8 cellular contexts compared by ENCODE assay signal in genomic region chr7:100673942-100674431, GRCh38. TPM values are rescaled to one million over a fixed set of nuclear protein-coding genes. Genes with fewer than 3 reads are reported as not detected.
DNase-seq lines count a peak whose midpoint lies in the region; ATAC-seq and TF ChIP-seq lines count a peak whose summit lies in the region.

No MANE protein-coding gene starts in this region.

- peak overlapping the region; percentile 89 for H3K4me3 ChIP-seq in CD8-positive, alpha-beta T cell (ENCODE audit: low read depth, low read length)
- peak overlapping the region; percentile 86 for H3K4me3 ChIP-seq in HFF-Myc (replicated peaks; ENCODE audit: low read depth, low read length)
- peak overlapping the region; percentile 91 for H3K4me3 ChIP-seq in SJSA1
- H3K4me3 ChIP-seq in mammary epithelial cell (replicated peaks in 1 of 3; ENCODE audit: insufficient read depth in 1 of 3, low read depth in 2 of 3, low read length in 3 of 3), result peak overlapping the region; percentile 82 to 93 (median 84)

- intact Hi-C loops in CD8-positive, alpha-beta T cell (cut with DNase I, micrococcal nuclease), result loop anchor here (1.0 to 5.0 kb wide), 12 partner anchors 17 to 572 kb away; partner anchors contain the start of genes MOSPD3 (in 2 of the 2), ACTL6B (in 1 of the 2), AGFG2 (in 1 of the 2) and AP4M1 (in 1 of the 2)
- intact Hi-C loops in mammary epithelial cell (cut with micrococcal nuclease), result loop anchor here (5.0 kb wide), 3 partner anchors 62 to 197 kb away; partner anchors contain the start of genes MOSPD3 and TSC22D4
- intact Hi-C loops in left colon (cut with DNase I, micrococcal nuclease), result no loop called here

- no TSS peak for BruUV-seq in mammary epithelial cell (replicated peaks; lab: Mats Ljungman, UMichigan)

- H3K9me3 ChIP-seq in CD8-positive, alpha-beta T cell (ENCODE audit: low read length), result no peaks in the 10 kb centered on the region
- H3K9me3 ChIP-seq in SJSA1 (replicated peaks) (no peaks in the 10 kb centered on the region), mammary epithelial cell (replicated peaks; ENCODE audit: insufficient read depth, low read length) (no peaks in the 10 kb centered on the region)

- H3K4me3 Mint-ChIP-seq in CD8-positive, alpha-beta T cell, result peak overlapping the region; percentile 91

- peaks cover 24% of the 10 kb centered on the region for H3K4me1 Mint-ChIP-seq in CD8-positive, alpha-beta T cell (ENCODE audit: low read depth)

- no peaks in the 10 kb centered on the region for H4K20me1 ChIP-seq in mammary epithelial cell (ENCODE audit: insufficient read depth, low read length)

- peaks cover 24% of the 10 kb centered on the region for H3K36me3 Mint-ChIP-seq in CD8-positive, alpha-beta T cell

- dilution Hi-C loops in mammary epithelial cell (cut with HindIII; ENCODE audit: low sequenced_read_pairs), result loop anchor here (10.0 kb wide), 1 partner anchor 239 kb away; the partner anchor contains the start of gene PPP1R35

- H3K79me2 ChIP-seq in mammary epithelial cell (ENCODE audit: insufficient read depth, low read length), result peaks cover 47% of the 10 kb centered on the region

- H3K27ac Mint-ChIP-seq in CD8-positive, alpha-beta T cell, result peak overlapping the region; percentile 93

- POLR2A ChIA-PET in CD8-positive, alpha-beta T cell (lab: Charles Lee), result interaction anchor here (0.7 to 3.2 kb wide), 11 partner anchors 12 to 245 kb away, joined by 3 to 11 read pairs (median 4); partner anchors contain the start of genes FBXO24, MEPCE, POP7 and SRRT

- no peaks in the 10 kb centered on the region for H3K9me3 Mint-ChIP-seq in CD8-positive, alpha-beta T cell

- H3K9ac ChIP-seq in mammary epithelial cell (ENCODE audit: insufficient read depth, low read length), result peak overlapping the region; percentile 77

- no peak for ATAC-seq in CD8-positive, alpha-beta T cell
- peak; percentile 21 for ATAC-seq in left colon
- ATAC-seq in GM19467 (IDR thresholded peaks at IDR 0.05; ENCODE audit: unreplicated experiment), result no peak

- H3K36me3 ChIP-seq in CD8-positive, alpha-beta T cell (ENCODE audit: insufficient read depth, low read length), result peaks cover 18% of the 10 kb centered on the region
- H3K36me3 ChIP-seq in SJSA1 (peaks cover 34% of the 10 kb centered on the region), mammary epithelial cell (ENCODE audit: insufficient read depth, low read length) (peaks cover 6% of the 10 kb centered on the region)

- H3K4me1 ChIP-seq in CD8-positive, alpha-beta T cell (ENCODE audit: insufficient read depth, low read length), result peaks cover 13% of the 10 kb centered on the region
- H3K4me1 ChIP-seq in SJSA1 (replicated peaks), result peaks cover 12% of the 10 kb centered on the region; the same call in 1 of the 2 replicates
- H3K4me1 ChIP-seq in mammary epithelial cell (ENCODE audit: insufficient read depth, low read length), result peaks cover 5% of the 10 kb centered on the region

- H3K27ac ChIP-seq in CD8-positive, alpha-beta T cell (ENCODE audit: low read depth, low read length), result peak overlapping the region; percentile 80
- H3K27ac ChIP-seq in SJSA1 (peak overlapping the region; percentile 96), mammary epithelial cell (ENCODE audit: insufficient read depth, low read depth, low read length) (peak overlapping the region; percentile 72)

- H3K4me2 ChIP-seq in mammary epithelial cell (ENCODE audit: insufficient read depth, low read depth, low read length), result peak overlapping the region; percentile 90

- TF ChIP-seq CTCF in CD8-positive, alpha-beta T cell (IDR thresholded peaks at IDR 0.05), result no peak
- TF ChIP-seq CTCF in HFF-Myc (IDR thresholded peaks at IDR 0.05; ENCODE audit: low read depth, low read length, missing control alignments), result no peak
- no peak for TF ChIP-seq CTCF in mammary epithelial cell (conservative IDR thresholded peaks at IDR 0.05 in 1 of 2, IDR thresholded peaks at IDR 0.05 in 1 of 2; ENCODE audit: extremely low read depth in 1 of 2, insufficient read depth in 1 of 2, low read depth in 1 of 2, low read length in 2 of 2)

- no peaks in the 10 kb centered on the region for H3K27me3 Mint-ChIP-seq in CD8-positive, alpha-beta T cell (ENCODE audit: low read depth)

- in situ Hi-C loops in mammary epithelial cell (cut with MboI; ENCODE audit: low sequenced_read_pairs in 2 of 2), result loop anchor here in 1 of 2 donors (5.0 kb wide), 1 partner anchor 87 kb away; the partner anchor contains the start of genes FBXO24 and LRCH4

- CTCF ChIA-PET in CD8-positive, alpha-beta T cell (lab: Charles Lee), result interaction anchor here (10.5 kb wide), 1 partner anchor 18 kb away, joined by 126 read pairs; the partner anchor contains the start of gene GIGYF1
- CTCF ChIA-PET in mammary epithelial cell (lab: Charles Lee; ENCODE audit: low non-redundant PET), result no interaction called here

- no peaks in the 10 kb centered on the region for H3K27me3 ChIP-seq in CD8-positive, alpha-beta T cell (ENCODE audit: insufficient read depth, low read length)
- no peaks in the 10 kb centered on the region for H3K27me3 ChIP-seq in SJSA1 (replicated peaks)
- no peaks in the 10 kb centered on the region for H3K27me3 ChIP-seq in mammary epithelial cell (ENCODE audit: insufficient read depth, low read length)

- peak overlapping the region; percentile 94 for H2AFZ ChIP-seq in mammary epithelial cell (ENCODE audit: low read depth, low read length)

- WGBS in mammary epithelial cell (ENCODE audit: low coverage, missing lambda C conversion rate), result 0% methylated on average over 1 of the region's 35 CpGs

- peak in 6 of 7 experiments; percentile 25 to 74 (median 49) for DNase-seq in CD8-positive, alpha-beta T cell
- DNase-seq in HFF-Myc (ENCODE audit: extremely low read depth, low read depth) (no peak), SJSA1 (ENCODE audit: low read depth in 1 of 2, low spot score in 2 of 2) (peak in 1 of 2 experiments; percentile 50), mammary epithelial cell (peak; percentile 29), left colon (peak; percentile 56 to 69), H4 (ENCODE audit: low spot score) (no peak)
- peak; percentile 40 for DNase-seq in stimulated activated naive CD4-positive, alpha-beta T cell treated with Interleukin-2 at 50 U/mL for 16 hours (lab: John Stamatoyannopoulos, UW)

RNA-seq across cellular contexts. Expression of gene GNB2, which starts 0.4 kb away (rescaled TPM):
- total RNA-seq in CD8-positive, alpha-beta T cell, result 10 to 100 TPM; 69.4 to 69.6 TPM
- 63.4 and 70.6 TPM in 2 replicates for total RNA-seq in SJSA1 (2014; rRNA removed; shearing (Covaris generic))
- total RNA-seq in mammary epithelial cell (100 to 1,000 TPM in 1 of 2 donors, 10 to 100 TPM in 1; 91.4 to 243 TPM), left colon (100 to 1,000 TPM; 273 to 279 TPM)
- polyA plus RNA-seq in mammary epithelial cell, result 208 TPM
- polyA minus RNA-seq in mammary epithelial cell, result 226 TPM
- 65.0 and 67.1 TPM in 2 replicates for total RNA-seq in H4 (2014; rRNA removed; shearing (Covaris generic))

RNA-seq across cellular contexts. Expression of gene ACTL6B, which starts 17.7 kb away (rescaled TPM):
- not detected for total RNA-seq in CD8-positive, alpha-beta T cell
- total RNA-seq in SJSA1 (2014; rRNA removed; shearing (Covaris generic)), result not detected in 2 replicates
- total RNA-seq in mammary epithelial cell (not detected), left colon (under 1 TPM in 1 of 2 donors, not detected in 1; 0.42 TPM)
- not detected for polyA plus RNA-seq in mammary epithelial cell
- not detected for polyA minus RNA-seq in mammary epithelial cell
- total RNA-seq in H4 (2014; rRNA removed; shearing (Covaris generic)), result not detected in 2 replicates

RNA-seq across cellular contexts. Expression of gene GIGYF1, which starts 20.1 kb away (rescaled TPM):
- total RNA-seq in CD8-positive, alpha-beta T cell, result 10 to 100 TPM; 68.6 to 71.6 TPM
- 9.9 and 15.5 TPM in 2 replicates for total RNA-seq in SJSA1 (2014; rRNA removed; shearing (Covaris generic))
- total RNA-seq in mammary epithelial cell (10 to 100 TPM; 12.7 to 22.3 TPM), left colon (10 to 100 TPM; 29.0 to 32.4 TPM)
- 4.3 TPM for polyA plus RNA-seq in mammary epithelial cell
- 11.2 TPM for polyA minus RNA-seq in mammary epithelial cell
- 2.6 and 4.1 TPM in 2 replicates for total RNA-seq in H4 (2014; rRNA removed; shearing (Covaris generic))

RNA-seq across cellular contexts. Expression of gene POP7, which starts 31.9 kb away (rescaled TPM):
- total RNA-seq in CD8-positive, alpha-beta T cell, result 10 to 100 TPM in 1 of 2 experiments, 1 to 10 TPM in 1; 9.3 to 11.0 TPM
- 56.0 and 72.0 TPM in 2 replicates for total RNA-seq in SJSA1 (2014; rRNA removed; shearing (Covaris generic))
- total RNA-seq in mammary epithelial cell (10 to 100 TPM; 29.2 to 52.2 TPM), left colon (10 to 100 TPM; 21.5 to 25.0 TPM)
- polyA plus RNA-seq in mammary epithelial cell, result 65.2 TPM
- 17.2 TPM for polyA minus RNA-seq in mammary epithelial cell
- 61.6 and 80.1 TPM in 2 replicates for total RNA-seq in H4 (2014; rRNA removed; shearing (Covaris generic))

RNA-seq across cellular contexts. Expression of gene TFR2, which starts 32.6 kb away (rescaled TPM):
- total RNA-seq in CD8-positive, alpha-beta T cell, result 1 to 10 TPM; 1.8 to 2.6 TPM
- not detected in 2 replicates for total RNA-seq in SJSA1 (2014; rRNA removed; shearing (Covaris generic))
- under 1 TPM; 0.14 to 0.17 TPM for total RNA-seq in mammary epithelial cell
- 0.23 TPM for polyA plus RNA-seq in mammary epithelial cell
- polyA minus RNA-seq in mammary epithelial cell, result not detected
- under 1 TPM; 0.22 to 0.64 TPM for total RNA-seq in left colon
- total RNA-seq in H4 (2014; rRNA removed; shearing (Covaris generic)), result 0.25 TPM in 1 of 2 replicates, not detected in the other

Comparison
In these comparisons a context has a peak if more than half of its experiments do, and no peak if none do; other contexts are left out.
1. DNase-seq: peak in CD8-positive, alpha-beta T cell (6 of 7), mammary epithelial cell (single experiment), left colon (2 of 2) and stimulated activated naive CD4-positive, alpha-beta T cell treated with Interleukin-2 at 50 U/mL for 16 hours (single experiment); none in HFF-Myc (single experiment) and H4 (single experiment).
2. intact Hi-C loops: an anchor here in CD8-positive, alpha-beta T cell (1.0 to 5.0 kb wide) and mammary epithelial cell (5.0 kb wide); none called in left colon.
3. Peak in every context shown above with its lines, with median percentiles within 50 percentile points of each other: H3K27ac ChIP-seq and H3K4me3 ChIP-seq.